2 cellular contexts compared by ENCODE assay signal in genomic region chr1:98963359-98963758, GRCh38.
TF ChIP-seq lines count a peak whose summit lies in the region.

No MANE protein-coding gene starts in this region.

TF ChIP-seq in IMR-90, 13 proteins besides CTCF, POLR2A, EP300 and RAD21:
- TF ChIP-seq USF2 (IDR thresholded peaks at IDR 0.05; ENCODE audit: low read depth, low read length) (peak; percentile 62), MAFK (IDR thresholded peaks at IDR 0.05; ENCODE audit: low read depth, low read length) (no peak), FOS (IDR thresholded peaks at IDR 0.05; ENCODE audit: low read depth, low read length) (no peak), RCOR1 (IDR thresholded peaks at IDR 0.05; ENCODE audit: insufficient replicate concordance, low read length) (no peak), CEBPB (IDR thresholded peaks at IDR 0.05; ENCODE audit: low read depth, low read length) (peak; percentile 55; the same call in 1 of the 2 replicates)
TF ChIP-seq in IMR-90: peak in this region for 2.

TF ChIP-seq in neural cell, 6 proteins besides CTCF, POLR2A, EP300 and RAD21:
- no peak for TF ChIP-seq EZH2 (IDR thresholded peaks at IDR 0.05; ENCODE audit: borderline replicate concordance, insufficient read depth, low read length, poor library complexity, severe bottlenecking)
- no peak for TF ChIP-seq MXI1 (conservative IDR thresholded peaks at IDR 0.05; ENCODE audit: poor library complexity, severe bottlenecking)
- TF ChIP-seq POLR2AphosphoS5 (IDR thresholded peaks at IDR 0.05) = no peak
- no peak for TF ChIP-seq TAF1 (IDR thresholded peaks at IDR 0.05; ENCODE audit: low read depth)
- peak; percentile 58 for TF ChIP-seq REST (IDR thresholded peaks at IDR 0.05; ENCODE audit: borderline replicate concordance)
- TF ChIP-seq SMC3 (conservative IDR thresholded peaks at IDR 0.05; ENCODE audit: poor library complexity) = no peak
